8 cellular contexts compared by ENCODE assay signal in genomic region chr19:57746580-57747471, GRCh38. TPM values are rescaled to one million over a fixed set of nuclear protein-coding genes. Genes with fewer than 3 reads are reported as not detected.
A peak's percentile ranks its signal among the peaks of the same experiment; 100 is the strongest.
DNase-seq lines count a peak whose midpoint lies in the region; ATAC-seq and TF ChIP-seq lines count a peak whose summit lies in the region.

Gene ZNF776, plus strand, starts transcription at chr19:57746815. Its CDS starts 244 bp downstream, at chr19:57747059.

- H3K36me3 ChIP-seq in BE2C (peaks cover 29% of the 10 kb centered on the region), colonic mucosa (peaks cover 7% of the 10 kb centered on the region)

- intact Hi-C loops in colonic mucosa (cut with DNase I): loop anchor here (10.0 kb wide), 1 partner anchor 408 kb away; the partner anchor contains the start of gene ZNF329

- ATAC-seq in HG03432 (IDR thresholded peaks at IDR 0.05; ENCODE audit: unreplicated experiment): peak; percentile 97

- no peak for TF ChIP-seq CTCF in BE2C (IDR thresholded peaks at IDR 0.05; ENCODE audit: low read depth, low read length)
- TF ChIP-seq CTCF in colonic mucosa (IDR thresholded peaks at IDR 0.05): no peak

- DNase-seq in BE2C (peak; percentile 80), NCI-H460 (ENCODE audit: extremely low read depth, low read depth) (peak; percentile 86), colonic mucosa (peak; percentile 86)
- DNase-seq in activated CD4-positive, alpha-beta T cell treated with anti-CD3 and anti-CD28 coated beads for 24 hours (ENCODE audit: low read depth in 2 of 2): peak; percentile 59 to 67
- peak; percentile 54 to 71 (median 60) for DNase-seq in stimulated activated CD4-positive, alpha-beta T cell treated with anti-CD3 and anti-CD28 coated beads, Interleukin-1b, Interleukin-23, amount 100 ng/mL, for 24 hours (ENCODE audit: low read depth in 4 of 4, low spot score in 1 of 4)

- H3K4me1 ChIP-seq in BE2C (no peaks in the 10 kb centered on the region), colonic mucosa (peaks cover 10% of the 10 kb centered on the region)

- H3K9me3 ChIP-seq in BE2C: no peaks in the 10 kb centered on the region
- no peaks in the 10 kb centered on the region for H3K9me3 ChIP-seq in colonic mucosa

- peak within 1 kb of the TSS; percentile 95 for H3K4me3 ChIP-seq in BE2C (ENCODE audit: low read depth, low read length)
- peak within 1 kb of the TSS; percentile 88 for H3K4me3 ChIP-seq in colonic mucosa

- peak within 1 kb of the TSS; percentile 83 to 95 for H3K9ac ChIP-seq in colonic mucosa (ENCODE audit: low read depth in 2 of 2, low read length in 2 of 2)

- peak; percentile 79 for TF ChIP-seq POLR2A in GM19193 (IDR thresholded peaks at IDR 0.05; ENCODE audit: extremely low read depth, insufficient read depth, insufficient read length)

- H3K27ac ChIP-seq in colonic mucosa (peak within 1 kb of the TSS; percentile 39), layer of hippocampus (ENCODE audit: low read depth, low read length) (peak within 1 kb of the TSS; percentile 63)

- no peaks in the 10 kb centered on the region for H3K27me3 ChIP-seq in BE2C
- no peaks in the 10 kb centered on the region for H3K27me3 ChIP-seq in colonic mucosa
- H3K27me3 ChIP-seq in layer of hippocampus (ENCODE audit: control insufficient read depth, insufficient read depth, low read length): no peaks in the 10 kb centered on the region

RNA-seq across cellular contexts. Expression of gene ZNF776, which starts in this region (rescaled TPM):
- polyA plus RNA-seq in BE2C (2012; ENCODE audit: insufficient read depth, insufficient read length, low read depth): 11.7 TPM
- total RNA-seq in NCI-H460 (2014; rRNA removed; shearing (Covaris generic)): 6.5 and 8.8 TPM in 2 replicates
- 7.7 and 9.1 TPM in 2 replicates for polyA plus RNA-seq in NCI-H460 (2014; cell fraction: nucleus; rRNA removed)
- 10 to 100 TPM; 13.5 to 14.5 TPM for total RNA-seq in colonic mucosa

Comparison
In these comparisons a context has a peak if more than half of its experiments do, and no peak if none do; other contexts are left out.
1. Peak in every context shown above with its lines: DNase-seq, ATAC-seq, H3K4me3 ChIP-seq and H3K27ac ChIP-seq.